ENCODE assay signal across 1 cellular context in genomic region chr7:154676422-154677073, GRCh38.
TF ChIP-seq lines count a peak whose summit lies in the region.

No MANE protein-coding gene starts in this region.

TF ChIP-seq in K562, 482 proteins besides CTCF, POLR2A, EP300 and RAD21 (continued from another document and continues in another):
- TF ChIP-seq HMG20A (CRISPR knock-in tag; conservative IDR thresholded peaks at IDR 0.05) = no peak
- peak; percentile 48; the same call in 1 of the 2 replicates for TF ChIP-seq CLOCK (CRISPR knock-in tag; IDR thresholded peaks at IDR 0.05; ENCODE audit: borderline replicate concordance)
- TF ChIP-seq, protein P1, sequence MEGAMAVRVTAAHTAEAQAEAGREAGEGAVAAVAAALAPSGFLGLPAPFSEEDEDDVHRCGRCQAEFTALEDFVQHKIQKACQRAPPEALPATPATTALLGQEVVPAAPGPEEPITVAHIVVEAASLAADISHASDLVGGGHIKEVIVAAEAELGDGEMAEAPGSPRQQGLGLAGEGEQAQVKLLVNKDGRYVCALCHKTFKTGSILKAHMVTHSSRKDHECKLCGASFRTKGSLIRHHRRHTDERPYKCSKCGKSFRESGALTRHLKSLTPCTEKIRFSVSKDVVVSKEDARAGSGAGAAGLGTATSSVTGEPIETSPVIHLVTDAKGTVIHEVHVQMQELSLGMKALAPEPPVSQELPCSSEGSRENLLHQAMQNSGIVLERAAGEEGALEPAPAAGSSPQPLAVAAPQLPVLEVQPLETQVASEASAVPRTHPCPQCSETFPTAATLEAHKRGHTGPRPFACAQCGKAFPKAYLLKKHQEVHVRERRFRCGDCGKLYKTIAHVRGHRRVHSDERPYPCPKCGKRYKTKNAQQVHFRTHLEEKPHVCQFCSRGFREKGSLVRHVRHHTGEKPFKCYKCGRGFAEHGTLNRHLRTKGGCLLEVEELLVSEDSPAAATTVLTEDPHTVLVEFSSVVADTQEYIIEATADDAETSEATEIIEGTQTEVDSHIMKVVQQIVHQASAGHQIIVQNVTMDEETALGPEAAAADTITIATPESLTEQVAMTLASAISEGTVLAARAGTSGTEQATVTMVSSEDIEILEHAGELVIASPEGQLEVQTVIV (CRISPR knock-in tag; IDR thresholded peaks at IDR 0.05; ENCODE audit: borderline replicate concordance) = peak; percentile 85
- TF ChIP-seq, protein P2, sequence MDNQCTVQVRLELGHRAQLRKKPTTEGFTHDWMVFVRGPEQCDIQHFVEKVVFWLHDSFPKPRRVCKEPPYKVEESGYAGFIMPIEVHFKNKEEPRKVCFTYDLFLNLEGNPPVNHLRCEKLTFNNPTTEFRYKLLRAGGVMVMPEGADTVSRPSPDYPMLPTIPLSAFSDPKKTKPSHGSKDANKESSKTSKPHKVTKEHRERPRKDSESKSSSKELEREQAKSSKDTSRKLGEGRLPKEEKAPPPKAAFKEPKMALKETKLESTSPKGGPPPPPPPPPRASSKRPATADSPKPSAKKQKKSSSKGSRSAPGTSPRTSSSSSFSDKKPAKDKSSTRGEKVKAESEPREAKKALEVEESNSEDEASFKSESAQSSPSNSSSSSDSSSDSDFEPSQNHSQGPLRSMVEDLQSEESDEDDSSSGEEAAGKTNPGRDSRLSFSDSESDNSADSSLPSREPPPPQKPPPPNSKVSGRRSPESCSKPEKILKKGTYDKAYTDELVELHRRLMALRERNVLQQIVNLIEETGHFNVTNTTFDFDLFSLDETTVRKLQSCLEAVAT (IDR thresholded peaks at IDR 0.05) = peak; percentile 27 to 90; a peak in 3 of 4 replicates
- no peak for TF ChIP-seq RBM39 (optimal IDR thresholded peaks at IDR 0.05; ENCODE audit: low read depth, low read length)
- TF ChIP-seq ESRRB (CRISPR knock-in tag; IDR thresholded peaks at IDR 0.05; ENCODE audit: borderline replicate concordance) = no peak
- no peak for TF ChIP-seq HMG20B (CRISPR knock-in tag; IDR thresholded peaks at IDR 0.05)
- TF ChIP-seq MXI1 (IDR thresholded peaks at IDR 0.05; ENCODE audit: low read depth, low read length) = peak; percentile 59; the same call in 1 of the 2 replicates
- no peak for TF ChIP-seq SRSF9 (IDR thresholded peaks at IDR 0.05; ENCODE audit: borderline replicate concordance, low read depth, low read length)
- TF ChIP-seq E2F3 (CRISPR knock-in tag; IDR thresholded peaks at IDR 0.05) = no peak
- TF ChIP-seq TBL1XR1 (IDR thresholded peaks at IDR 0.05; ENCODE audit: low read length in 2 of 2) = peak in 1 of 2 experiments; percentile 79; a peak in 2 of 4 replicates
- no peak; the same call in 1 of the 2 replicates for TF ChIP-seq ZNF436 (CRISPR knock-in tag; IDR thresholded peaks at IDR 0.05)
- no peak for TF ChIP-seq ZSCAN32 (CRISPR knock-in tag; IDR thresholded peaks at IDR 0.05)
- TF ChIP-seq CC2D1A (IDR thresholded peaks at IDR 0.05) = peak; percentile 75
- TF ChIP-seq FOXO4 (CRISPR knock-in tag; IDR thresholded peaks at IDR 0.05) = no peak
- no peak for TF ChIP-seq ZNF217 (CRISPR knock-in tag; IDR thresholded peaks at IDR 0.05)
- TF ChIP-seq CHD2 (IDR thresholded peaks at IDR 0.05; ENCODE audit: low read depth, low read length) = no peak
- peak; percentile 77; the same call in 1 of the 2 replicates for TF ChIP-seq GATAD2A (IDR thresholded peaks at IDR 0.05)
- peak; percentile 35 for TF ChIP-seq DACH1 (IDR thresholded peaks at IDR 0.05; ENCODE audit: partially characterized antibody)
- TF ChIP-seq DNMT1 (IDR thresholded peaks at IDR 0.05) = 0 out of 2 replicates have a peak, but pooled peaks have one; percentile 78
- TF ChIP-seq TFE3 (CRISPR knock-in tag; IDR thresholded peaks at IDR 0.05) = peak; percentile 35
- TF ChIP-seq SPI1 (IDR thresholded peaks at IDR 0.05; ENCODE audit: borderline replicate concordance, low read depth, low read length) = no peak
- TF ChIP-seq NONO (IDR thresholded peaks at IDR 0.05; ENCODE audit: low read depth in 2 of 2, low read length in 1 of 2) = peak in 1 of 2 experiments; percentile 63; a peak in 1 of 4 replicates
- no peak for TF ChIP-seq ZNF668 (CRISPR knock-in tag; IDR thresholded peaks at IDR 0.05)
- no peak for TF ChIP-seq ZZZ3 (IDR thresholded peaks at IDR 0.05)
- 0 out of 2 replicates have a peak, but pooled peaks have one; percentile 32 for TF ChIP-seq MECOM (CRISPR knock-in tag; IDR thresholded peaks at IDR 0.05)
- TF ChIP-seq POLR3G (IDR thresholded peaks at IDR 0.05; ENCODE audit: extremely low read depth, insufficient read length, insufficient replicate concordance) = no peak
- no peak for TF ChIP-seq ZNF277 (CRISPR knock-in tag; IDR thresholded peaks at IDR 0.05; ENCODE audit: borderline replicate concordance)
- no peak for TF ChIP-seq PRDM10 (IDR thresholded peaks at IDR 0.05; ENCODE audit: partially characterized antibody)
- no peak for TF ChIP-seq ZNF445 (CRISPR knock-in tag; IDR thresholded peaks at IDR 0.05; ENCODE audit: low read depth)
- TF ChIP-seq RFX5 (IDR thresholded peaks at IDR 0.05; ENCODE audit: low read depth, low read length) = no peak
- no peak for TF ChIP-seq SREBF2 (CRISPR knock-in tag; IDR thresholded peaks at IDR 0.05)
- TF ChIP-seq MAFF (IDR thresholded peaks at IDR 0.05; ENCODE audit: low read length) = peak; percentile 41
- peak; percentile 63 for TF ChIP-seq SUPT5H (IDR thresholded peaks at IDR 0.05)
- peak; percentile 96 for TF ChIP-seq ARID1B (IDR thresholded peaks at IDR 0.05)
- TF ChIP-seq TSC22D4 (tag; IDR thresholded peaks at IDR 0.05) = no peak
- TF ChIP-seq, protein P3, sequence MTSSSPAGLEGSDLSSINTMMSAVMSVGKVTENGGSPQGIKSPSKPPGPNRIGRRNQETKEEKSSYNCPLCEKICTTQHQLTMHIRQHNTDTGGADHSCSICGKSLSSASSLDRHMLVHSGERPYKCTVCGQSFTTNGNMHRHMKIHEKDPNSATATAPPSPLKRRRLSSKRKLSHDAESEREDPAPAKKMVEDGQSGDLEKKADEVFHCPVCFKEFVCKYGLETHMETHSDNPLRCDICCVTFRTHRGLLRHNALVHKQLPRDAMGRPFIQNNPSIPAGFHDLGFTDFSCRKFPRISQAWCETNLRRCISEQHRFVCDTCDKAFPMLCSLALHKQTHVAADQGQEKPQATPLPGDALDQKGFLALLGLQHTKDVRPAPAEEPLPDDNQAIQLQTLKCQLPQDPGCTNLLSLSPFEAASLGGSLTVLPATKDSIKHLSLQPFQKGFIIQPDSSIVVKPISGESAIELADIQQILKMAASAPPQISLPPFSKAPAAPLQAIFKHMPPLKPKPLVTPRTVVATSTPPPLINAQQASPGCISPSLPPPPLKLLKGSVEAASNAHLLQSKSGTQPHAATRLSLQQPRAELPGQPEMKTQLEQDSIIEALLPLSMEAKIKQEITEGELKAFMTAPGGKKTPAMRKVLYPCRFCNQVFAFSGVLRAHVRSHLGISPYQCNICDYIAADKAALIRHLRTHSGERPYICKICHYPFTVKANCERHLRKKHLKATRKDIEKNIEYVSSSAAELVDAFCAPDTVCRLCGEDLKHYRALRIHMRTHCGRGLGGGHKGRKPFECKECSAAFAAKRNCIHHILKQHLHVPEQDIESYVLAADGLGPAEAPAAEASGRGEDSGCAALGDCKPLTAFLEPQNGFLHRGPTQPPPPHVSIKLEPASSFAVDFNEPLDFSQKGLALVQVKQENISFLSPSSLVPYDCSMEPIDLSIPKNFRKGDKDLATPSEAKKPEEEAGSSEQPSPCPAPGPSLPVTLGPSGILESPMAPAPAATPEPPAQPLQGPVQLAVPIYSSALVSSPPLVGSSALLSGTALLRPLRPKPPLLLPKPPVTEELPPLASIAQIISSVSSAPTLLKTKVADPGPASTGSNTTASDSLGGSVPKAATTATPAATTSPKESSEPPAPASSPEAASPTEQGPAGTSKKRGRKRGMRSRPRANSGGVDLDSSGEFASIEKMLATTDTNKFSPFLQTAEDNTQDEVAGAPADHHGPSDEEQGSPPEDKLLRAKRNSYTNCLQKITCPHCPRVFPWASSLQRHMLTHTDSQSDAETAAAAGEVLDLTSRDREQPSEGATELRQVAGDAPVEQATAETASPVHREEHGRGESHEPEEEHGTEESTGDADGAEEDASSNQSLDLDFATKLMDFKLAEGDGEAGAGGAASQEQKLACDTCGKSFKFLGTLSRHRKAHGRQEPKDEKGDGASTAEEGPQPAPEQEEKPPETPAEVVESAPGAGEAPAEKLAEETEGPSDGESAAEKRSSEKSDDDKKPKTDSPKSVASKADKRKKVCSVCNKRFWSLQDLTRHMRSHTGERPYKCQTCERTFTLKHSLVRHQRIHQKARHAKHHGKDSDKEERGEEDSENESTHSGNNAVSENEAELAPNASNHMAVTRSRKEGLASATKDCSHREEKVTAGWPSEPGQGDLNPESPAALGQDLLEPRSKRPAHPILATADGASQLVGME (CRISPR knock-in tag; IDR thresholded peaks at IDR 0.05) = no peak
- no peak for TF ChIP-seq NR0B1 (IDR thresholded peaks at IDR 0.05; ENCODE audit: partially characterized antibody)
- no peak for TF ChIP-seq PURB (CRISPR knock-in tag; IDR thresholded peaks at IDR 0.05; ENCODE audit: low read depth)
